Comparison of ENCODE assay signal across 29 cellular contexts in the genomic region with DNA sequence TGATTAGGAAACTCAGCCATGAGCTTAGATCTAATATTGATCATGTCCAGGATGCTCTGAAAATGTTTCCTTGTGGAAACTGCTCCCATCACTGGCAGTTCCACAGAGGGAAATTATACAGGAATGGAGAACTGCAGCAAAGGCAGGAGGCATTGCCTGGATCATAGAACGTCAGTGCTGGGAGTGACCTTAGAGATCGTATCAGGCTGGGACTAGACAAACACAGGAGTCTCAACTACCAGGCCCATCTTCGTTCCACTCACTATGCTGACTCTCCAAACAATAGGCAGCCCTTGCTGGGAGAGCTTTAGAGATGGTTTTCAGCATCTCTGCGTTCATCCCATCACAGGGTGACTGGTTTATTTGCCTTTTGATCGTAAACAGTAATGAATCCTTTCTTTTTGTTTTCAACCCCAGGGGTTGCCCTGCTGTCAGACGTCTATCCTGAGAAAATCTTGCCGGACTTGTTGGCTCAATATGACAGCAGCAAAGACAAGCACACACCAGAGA.
DNase-seq lines count a peak whose midpoint lies in the region; ATAC-seq and TF ChIP-seq lines count a peak whose summit lies in the region.
"Had no signal": no experiment of that assay in that cellular context is flagged by ENCODE, and none has a peak within 500 bp of the region (broad histone marks: within the 10 kb centered on the region; RNA-seq: fewer than 3 reads in every experiment).

No MANE protein-coding gene starts in this region.

- no peaks in the 10 kb centered on the region for H3K9me3 Mint-ChIP-seq in WTC11
- H3K9me3 Mint-ChIP-seq in natural killer cell treated with Interleukin-12 subunit alpha and Interleukin-12 subunit beta and Interleukin-15 and Interleukin-18, amount 100 ng/mL, for 72 hours = no peaks in the 10 kb centered on the region
- H3K9me3 Mint-ChIP-seq: CD4-positive, CD25-positive, alpha-beta regulatory T cell; immature natural killer cell; neural crest cell had no signal

- H3K27ac ChIP-seq in HUES48 (ENCODE audit: low read depth, low read length) = peak overlapping the region; percentile 82
- H3K27ac ChIP-seq in parathyroid adenoma = no peak overlapping the region
- H3K27ac ChIP-seq: cardiac muscle cell, esophagus squamous epithelium, gastrocnemius medialis, GM23248, hepatocyte, right lobe of liver, thoracic aorta, VCaP had no signal

- no peak overlapping the region for H3K4me2 ChIP-seq in parathyroid adenoma (ENCODE audit: low read length)
- H3K4me2 ChIP-seq: hepatocyte had no signal

- peaks cover 7% of the 10 kb centered on the region; the same call in 1 of the 2 replicates for H3K36me3 ChIP-seq in HUES48 (ENCODE audit: control insufficient read depth, insufficient read depth, low read length)
- no peaks in the 10 kb centered on the region for H3K36me3 ChIP-seq in parathyroid adenoma (ENCODE audit: control insufficient read depth, insufficient read depth, low read length)
- H3K36me3 ChIP-seq: cardiac muscle cell had no signal

- no peak overlapping the region for H3K4me3 Mint-ChIP-seq in WTC11
- H3K4me3 Mint-ChIP-seq in natural killer cell treated with Interleukin-12 subunit alpha and Interleukin-12 subunit beta and Interleukin-15 and Interleukin-18, amount 100 ng/mL, for 72 hours = no peak overlapping the region
- H3K4me3 Mint-ChIP-seq: CD4-positive, CD25-positive, alpha-beta regulatory T cell; immature natural killer cell; neural crest cell had no signal

- H3K36me3 Mint-ChIP-seq in WTC11 = peaks cover 12% of the 10 kb centered on the region; the same call in 1 of the 2 replicates
- H3K36me3 Mint-ChIP-seq in natural killer cell treated with Interleukin-12 subunit alpha and Interleukin-12 subunit beta and Interleukin-15 and Interleukin-18, amount 100 ng/mL, for 72 hours = no peaks in the 10 kb centered on the region

- H3K4me1 ChIP-seq in HUES48 (ENCODE audit: control insufficient read depth, insufficient read depth, low read length) (peaks cover 26% of the 10 kb centered on the region), parathyroid adenoma (peaks cover 14% of the 10 kb centered on the region)
- H3K4me1 ChIP-seq: esophagus squamous epithelium, gastrocnemius medialis, right lobe of liver had no signal

- H3K4me3 ChIP-seq in HUES48 (ENCODE audit: low read depth, low read length) = no peak overlapping the region
- H3K4me3 ChIP-seq in parathyroid adenoma (ENCODE audit: low read depth, low read length) = no peak overlapping the region
- H3K4me3 ChIP-seq: cardiac muscle cell, esophagus squamous epithelium, gastrocnemius medialis, GM23248, hepatocyte, mucosa of descending colon, right lobe of liver, thoracic aorta had no signal

- TF ChIP-seq CTCF in WTC11 (IDR thresholded peaks at IDR 0.05) (no peak), parathyroid adenoma (IDR thresholded peaks at IDR 0.05) (no peak)

- POLR2A ChIA-PET in WTC11 (lab: Charles Lee) = interaction anchor here (0.6 kb wide), 1 partner anchor 158 kb away, joined by 4 read pairs; no protein-coding TSS in a partner anchor

- CTCF ChIA-PET in WTC11 (lab: Charles Lee) = interaction anchor here (1.0 kb wide), 1 partner anchor 133 kb away, joined by 3 read pairs; no protein-coding TSS in a partner anchor

- H3K27ac Mint-ChIP-seq in WTC11 = peak overlapping the region; percentile 64
- no peak overlapping the region for H3K27ac Mint-ChIP-seq in natural killer cell treated with Interleukin-12 subunit alpha and Interleukin-12 subunit beta and Interleukin-15 and Interleukin-18, amount 100 ng/mL, for 72 hours
- H3K27ac Mint-ChIP-seq: CD4-positive, CD25-positive, alpha-beta regulatory T cell; immature natural killer cell had no signal

- ATAC-seq in WTC11 (no peak), GM19351 (IDR thresholded peaks at IDR 0.05; ENCODE audit: unreplicated experiment) (no peak)
- ATAC-seq in natural killer cell treated with Interleukin-12 subunit alpha and Interleukin-12 subunit beta and Interleukin-15 and Interleukin-18, amount 100 ng/mL, for 72 hours = no peak
- ATAC-seq: gastrocnemius medialis; left ventricle myocardium superior; right lobe of liver; stimulated activated naive CD8-positive, alpha-beta T cell treated with anti-CD3 and anti-CD28 coated beads, Interleukin-15, Interleukin-2, amounts not matched to agents 100 U/mL and 50 U/mL, for 24 hours had no signal

- no peaks in the 10 kb centered on the region for H3K9me3 ChIP-seq in HUES48 (ENCODE audit: control insufficient read depth, insufficient read depth, low read length)
- H3K9me3 ChIP-seq in parathyroid adenoma (ENCODE audit: control insufficient read depth, low read length) = no peaks in the 10 kb centered on the region
- H3K9me3 ChIP-seq: esophagus squamous epithelium, gastrocnemius medialis, mucosa of descending colon, right lobe of liver, thoracic aorta had no signal

- H3K9ac ChIP-seq in HUES48 (ENCODE audit: low read depth, low read length) (no peak overlapping the region; the same call in 1 of the 2 replicates), parathyroid adenoma (no peak overlapping the region)
- H3K9ac ChIP-seq: GM23248 had no signal

- H3K27me3 ChIP-seq in HUES48 (ENCODE audit: control insufficient read depth, insufficient read depth, low read length) (no peaks in the 10 kb centered on the region), parathyroid adenoma (ENCODE audit: control insufficient read depth, insufficient read depth, low read length) (no peaks in the 10 kb centered on the region)
- H3K27me3 ChIP-seq: cardiac muscle cell, esophagus squamous epithelium, gastrocnemius medialis, hepatocyte, right lobe of liver had no signal

- peak overlapping the region; percentile 24 for H2AFZ ChIP-seq in parathyroid adenoma
- H2AFZ ChIP-seq: GM23248, hepatocyte had no signal

- H3K27me3 Mint-ChIP-seq in WTC11 (ENCODE audit: low read depth) = no peaks in the 10 kb centered on the region
- no peaks in the 10 kb centered on the region for H3K27me3 Mint-ChIP-seq in natural killer cell treated with Interleukin-12 subunit alpha and Interleukin-12 subunit beta and Interleukin-15 and Interleukin-18, amount 100 ng/mL, for 72 hours
- H3K27me3 Mint-ChIP-seq: CD4-positive, CD25-positive, alpha-beta regulatory T cell had no signal

- DNase-seq in NCI-H146 (lab: John Stamatoyannopoulos, UW) (peak; percentile 66), WTC11 (ENCODE audit: low spot score) (no peak), DMS53 (lab: John Stamatoyannopoulos, UW) (no peak)
- DNase-seq in natural killer cell treated with Interleukin-12 subunit alpha and Interleukin-12 subunit beta and Interleukin-15 and Interleukin-18, amount 100 ng/mL, for 72 hours (ENCODE audit: low spot score) = no peak
- DNase-seq: activated CD4-positive, alpha-beta T cell treated with anti-CD3 and anti-CD28 coated beads, Interleukin-2, amount 50 U/mL, for 1 hour; activated naive CD4-positive, alpha-beta T cell treated with anti-CD3 and anti-CD28 coated beads, Interleukin-2, amount 50 U/mL, for 16 hours; anterior cingulate cortex; CD4-positive, CD25-positive, alpha-beta regulatory T cell; cortex of kidney; DMS 273 treated with DMSO at 0.1 percent for 48 hours; esophagus squamous epithelium; gastrocnemius medialis; GM23248; immature natural killer cell; left ventricle myocardium superior; mucosa of descending colon; NCI-H2081; NCI-H526 treated with DMSO at 0.1 percent for 48 hours; posterior cingulate gyrus; right lobe of liver; stimulated activated naive CD8-positive, alpha-beta T cell treated with anti-CD3 and anti-CD28 coated beads, Interleukin-15, Interleukin-2, amounts not matched to agents 100 U/mL and 50 U/mL, for 24 hours had no signal

- no peaks in the 10 kb centered on the region for H3K79me2 ChIP-seq in parathyroid adenoma
- H3K79me2 ChIP-seq: hepatocyte had no signal

- peaks cover 38% of the 10 kb centered on the region for H3K4me1 Mint-ChIP-seq in WTC11
- H3K4me1 Mint-ChIP-seq in natural killer cell treated with Interleukin-12 subunit alpha and Interleukin-12 subunit beta and Interleukin-15 and Interleukin-18, amount 100 ng/mL, for 72 hours (ENCODE audit: low read depth in 2 of 2) = peaks cover 4 to 7% of the 10 kb centered on the region in 2 donors

TF ChIP-seq in WTC11, 78 proteins besides CTCF, POLR2A, EP300 and RAD21 (continues in another document):
- TF ChIP-seq TEAD1 (CRISPR knock-in tag; IDR thresholded peaks at IDR 0.05) = no peak
- no peak for TF ChIP-seq ZMAT4 (CRISPR knock-in tag; IDR thresholded peaks at IDR 0.05)
- no peak for TF ChIP-seq NFATC4 (CRISPR knock-in tag; IDR thresholded peaks at IDR 0.05)
- TF ChIP-seq ZNF317 (CRISPR knock-in tag; IDR thresholded peaks at IDR 0.05; ENCODE audit: borderline replicate concordance, low read depth) = no peak
- no peak for TF ChIP-seq MXD4 (CRISPR knock-in tag; IDR thresholded peaks at IDR 0.05; ENCODE audit: borderline replicate concordance)
- TF ChIP-seq, protein P1, sequence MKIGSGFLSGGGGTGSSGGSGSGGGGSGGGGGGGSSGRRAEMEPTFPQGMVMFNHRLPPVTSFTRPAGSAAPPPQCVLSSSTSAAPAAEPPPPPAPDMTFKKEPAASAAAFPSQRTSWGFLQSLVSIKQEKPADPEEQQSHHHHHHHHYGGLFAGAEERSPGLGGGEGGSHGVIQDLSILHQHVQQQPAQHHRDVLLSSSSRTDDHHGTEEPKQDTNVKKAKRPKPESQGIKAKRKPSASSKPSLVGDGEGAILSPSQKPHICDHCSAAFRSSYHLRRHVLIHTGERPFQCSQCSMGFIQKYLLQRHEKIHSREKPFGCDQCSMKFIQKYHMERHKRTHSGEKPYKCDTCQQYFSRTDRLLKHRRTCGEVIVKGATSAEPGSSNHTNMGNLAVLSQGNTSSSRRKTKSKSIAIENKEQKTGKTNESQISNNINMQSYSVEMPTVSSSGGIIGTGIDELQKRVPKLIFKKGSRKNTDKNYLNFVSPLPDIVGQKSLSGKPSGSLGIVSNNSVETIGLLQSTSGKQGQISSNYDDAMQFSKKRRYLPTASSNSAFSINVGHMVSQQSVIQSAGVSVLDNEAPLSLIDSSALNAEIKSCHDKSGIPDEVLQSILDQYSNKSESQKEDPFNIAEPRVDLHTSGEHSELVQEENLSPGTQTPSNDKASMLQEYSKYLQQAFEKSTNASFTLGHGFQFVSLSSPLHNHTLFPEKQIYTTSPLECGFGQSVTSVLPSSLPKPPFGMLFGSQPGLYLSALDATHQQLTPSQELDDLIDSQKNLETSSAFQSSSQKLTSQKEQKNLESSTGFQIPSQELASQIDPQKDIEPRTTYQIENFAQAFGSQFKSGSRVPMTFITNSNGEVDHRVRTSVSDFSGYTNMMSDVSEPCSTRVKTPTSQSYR (CRISPR knock-in tag; IDR thresholded peaks at IDR 0.05) = no peak
- no peak for TF ChIP-seq CREM (CRISPR knock-in tag; IDR thresholded peaks at IDR 0.05)
- no peak for TF ChIP-seq ZNF138 (CRISPR knock-in tag; conservative IDR thresholded peaks at IDR 0.05)
